In genomic region chr12:128069359-128069997, GRCh38 we compare ENCODE assay signal across 8 cellular contexts.
DNase-seq lines count a peak whose midpoint lies in the region; ATAC-seq and TF ChIP-seq lines count a peak whose summit lies in the region.

No MANE protein-coding gene starts in this region.

- H3K36me3 Mint-ChIP-seq in Caco-2 (ENCODE audit: insufficient read depth, unreplicated experiment) (no peaks in the 10 kb centered on the region), nephron progenitor cell (ENCODE audit: low read depth) (no peaks in the 10 kb centered on the region)

- no peak overlapping the region for H3K4me3 Mint-ChIP-seq in Caco-2 (ENCODE audit: unreplicated experiment)
- H3K4me3 Mint-ChIP-seq in nephron progenitor cell = no peak overlapping the region

- no peaks in the 10 kb centered on the region for H3K9me3 ChIP-seq in Caco-2

- intact Hi-C loops in Caco-2 (cut with micrococcal nuclease; ENCODE audit: unreplicated experiment) = loop anchor here (2.0 kb wide), 1 partner anchor 393 kb away; no protein-coding TSS in a partner anchor

- peak; percentile 74 for ATAC-seq in GM18505 (IDR thresholded peaks at IDR 0.05; ENCODE audit: unreplicated experiment)
- peak; percentile 76 for ATAC-seq in HG03469 (IDR thresholded peaks at IDR 0.05; ENCODE audit: unreplicated experiment)
- no peak for ATAC-seq in HG03045 (IDR thresholded peaks at IDR 0.05; ENCODE audit: unreplicated experiment)
- ATAC-seq in HG03139 (IDR thresholded peaks at IDR 0.05; ENCODE audit: unreplicated experiment) = no peak

- BruUV-seq in Caco-2 (replicated peaks; lab: Mats Ljungman, UMichigan) = no TSS peak

- DNase-seq in Caco-2 (peak in 1 of 2 experiments; percentile 36), OCI-M1 (lab: John Stamatoyannopoulos, UW) (peak; percentile 80), dermis microvascular lymphatic vessel endothelial cell (ENCODE audit: low read depth in 2 of 2) (peak; percentile 2 to 49), nephron progenitor cell (peak; percentile 61)

- H3K27ac Mint-ChIP-seq in Caco-2 (ENCODE audit: unreplicated experiment) = no peak overlapping the region
- H3K27ac Mint-ChIP-seq in nephron progenitor cell = no peak overlapping the region

- TF ChIP-seq CTCF in Caco-2 (IDR thresholded peaks at IDR 0.05; ENCODE audit: insufficient read depth in 1 of 2, low read depth in 1 of 2, low read length in 1 of 2, severe bottlenecking in 1 of 2, unreplicated experiment in 1 of 2) = peak; percentile 59 to 62
- peak; percentile 79 for TF ChIP-seq CTCF in nephron progenitor cell (IDR thresholded peaks at IDR 0.05)

- POLR2A ChIA-PET in Caco-2 (lab: Charles Lee) = no interaction called here

- no peaks in the 10 kb centered on the region for H3K4me1 ChIP-seq in Caco-2

- H3K27me3 ChIP-seq in Caco-2 (replicated peaks; ENCODE audit: control insufficient read depth, insufficient read depth, low read length) = no peaks in the 10 kb centered on the region

- H3K36me3 ChIP-seq in Caco-2 (ENCODE audit: control insufficient read depth, insufficient read depth, low read length) = no peaks in the 10 kb centered on the region

- no peak for TF ChIP-seq POLR2A in GM18505 (IDR thresholded peaks at IDR 0.05; ENCODE audit: borderline replicate concordance, extremely low read depth, insufficient read depth, insufficient read length)

- H3K4me1 Mint-ChIP-seq in Caco-2 (ENCODE audit: low read depth, unreplicated experiment) = no peaks in the 10 kb centered on the region
- peaks cover 10% of the 10 kb centered on the region for H3K4me1 Mint-ChIP-seq in nephron progenitor cell

- CTCF ChIA-PET in Caco-2 (lab: Charles Lee) = no interaction called here

- peaks cover 6% of the 10 kb centered on the region for H3K9me3 Mint-ChIP-seq in Caco-2 (ENCODE audit: unreplicated experiment)
- peaks cover 11% of the 10 kb centered on the region for H3K9me3 Mint-ChIP-seq in nephron progenitor cell

- H3K4me3 ChIP-seq in Caco-2 (ENCODE audit: low read depth, low read length) = no peak overlapping the region

- H3K27me3 Mint-ChIP-seq in Caco-2 (ENCODE audit: insufficient read depth, unreplicated experiment) = no peaks in the 10 kb centered on the region
- H3K27me3 Mint-ChIP-seq in nephron progenitor cell (ENCODE audit: low read depth, poor library complexity) = peaks cover 10% of the 10 kb centered on the region

Comparison
In these comparisons a context has a peak if more than half of its experiments do, and no peak if none do; other contexts are left out.
1. ATAC-seq: peak in GM18505 (single experiment) and HG03469 (single experiment); none in HG03045 (single experiment) and HG03139 (single experiment).